ENCODE assay signal across 2 cellular contexts in the genomic region with DNA sequence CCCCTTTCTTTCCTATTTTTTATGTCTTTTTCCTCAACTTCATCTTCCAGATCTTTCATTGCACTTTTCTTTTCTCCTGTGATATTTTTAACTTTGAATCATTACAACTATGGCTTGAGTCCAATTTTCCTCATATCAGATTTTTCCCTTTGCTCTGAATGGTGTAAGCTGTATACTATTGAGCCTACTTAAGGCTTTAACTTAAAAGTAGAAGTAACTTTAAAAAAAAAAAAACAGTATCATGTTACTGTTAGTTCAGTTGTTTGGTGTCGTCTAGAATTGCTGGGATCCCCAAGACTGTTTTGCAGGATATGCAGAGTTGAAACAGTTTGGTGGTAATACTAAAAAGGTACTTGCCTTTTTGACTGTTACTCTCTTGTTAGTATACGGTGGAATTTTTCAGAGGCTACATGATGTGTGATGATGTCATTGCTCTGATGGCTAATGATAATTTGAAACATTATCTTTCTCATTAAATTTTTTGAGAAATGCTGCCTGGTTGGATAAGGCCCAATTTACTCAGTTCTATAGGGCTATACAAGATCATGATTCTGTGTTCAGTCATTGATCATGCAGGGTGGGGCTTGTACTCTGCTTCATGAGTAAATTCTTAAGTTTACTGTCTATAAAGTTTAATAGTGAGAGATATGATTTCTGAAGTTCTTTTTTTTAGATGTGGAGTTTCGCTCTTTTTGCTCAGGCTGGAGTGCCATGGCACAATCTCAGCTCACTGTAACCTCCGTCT.
TF ChIP-seq lines count a peak whose summit lies in the region.

No MANE protein-coding gene starts in this region.

TF ChIP-seq in SK-N-SH, 30 proteins besides CTCF, POLR2A, EP300 and RAD21:
- TF ChIP-seq YY1 (IDR thresholded peaks at IDR 0.05; ENCODE audit: low read depth) (no peak), ELF1 (IDR thresholded peaks at IDR 0.05) (no peak), RXRA (IDR thresholded peaks at IDR 0.05; ENCODE audit: borderline replicate concordance, low read depth) (no peak), NFIC (IDR thresholded peaks at IDR 0.05; ENCODE audit: borderline replicate concordance) (peak; percentile 24; the same call in 1 of the 2 replicates)
- TF ChIP-seq, protein P1, sequence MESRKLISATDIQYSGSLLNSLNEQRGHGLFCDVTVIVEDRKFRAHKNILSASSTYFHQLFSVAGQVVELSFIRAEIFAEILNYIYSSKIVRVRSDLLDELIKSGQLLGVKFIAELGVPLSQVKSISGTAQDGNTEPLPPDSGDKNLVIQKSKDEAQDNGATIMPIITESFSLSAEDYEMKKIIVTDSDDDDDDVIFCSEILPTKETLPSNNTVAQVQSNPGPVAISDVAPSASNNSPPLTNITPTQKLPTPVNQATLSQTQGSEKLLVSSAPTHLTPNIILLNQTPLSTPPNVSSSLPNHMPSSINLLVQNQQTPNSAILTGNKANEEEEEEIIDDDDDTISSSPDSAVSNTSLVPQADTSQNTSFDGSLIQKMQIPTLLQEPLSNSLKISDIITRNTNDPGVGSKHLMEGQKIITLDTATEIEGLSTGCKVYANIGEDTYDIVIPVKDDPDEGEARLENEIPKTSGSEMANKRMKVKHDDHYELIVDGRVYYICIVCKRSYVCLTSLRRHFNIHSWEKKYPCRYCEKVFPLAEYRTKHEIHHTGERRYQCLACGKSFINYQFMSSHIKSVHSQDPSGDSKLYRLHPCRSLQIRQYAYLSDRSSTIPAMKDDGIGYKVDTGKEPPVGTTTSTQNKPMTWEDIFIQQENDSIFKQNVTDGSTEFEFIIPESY (IDR thresholded peaks at IDR 0.05; ENCODE audit: borderline replicate concordance, low read depth) = no peak

TF ChIP-seq in endothelial cell of umbilical vein, 7 proteins besides CTCF, POLR2A, EP300 and RAD21:
- TF ChIP-seq, protein P2, sequence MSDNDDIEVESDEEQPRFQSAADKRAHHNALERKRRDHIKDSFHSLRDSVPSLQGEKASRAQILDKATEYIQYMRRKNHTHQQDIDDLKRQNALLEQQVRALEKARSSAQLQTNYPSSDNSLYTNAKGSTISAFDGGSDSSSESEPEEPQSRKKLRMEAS (IDR thresholded peaks at IDR 0.05; ENCODE audit: insufficient read depth, insufficient read length) = no peak
- TF ChIP-seq GATA2 (IDR thresholded peaks at IDR 0.05; ENCODE audit: insufficient read depth, insufficient read length, low read depth, low read length) = no peak
- TF ChIP-seq EZH2 (IDR thresholded peaks at IDR 0.05; ENCODE audit: borderline replicate concordance, low read depth, low read length, severe bottlenecking) = no peak
- TF ChIP-seq MYC (IDR thresholded peaks at IDR 0.05; ENCODE audit: low read depth, low read length) = no peak
- no peak for TF ChIP-seq POLR2AphosphoS5 (IDR thresholded peaks at IDR 0.05; ENCODE audit: insufficient read depth, low read depth, low read length)
- TF ChIP-seq JUN (IDR thresholded peaks at IDR 0.05; ENCODE audit: borderline replicate concordance, insufficient read depth, insufficient read length, low read depth) = no peak
- TF ChIP-seq FOS (IDR thresholded peaks at IDR 0.05; ENCODE audit: borderline replicate concordance, insufficient read depth, low read length) = no peak
